Comparison of ENCODE assay signal across 2 cellular contexts in genomic region chr5:95624368-95624767, GRCh38.
TF ChIP-seq lines count a peak whose summit lies in the region.

No MANE protein-coding gene starts in this region.

TF ChIP-seq in GM12878, 131 proteins besides CTCF, POLR2A, EP300 and RAD21:
- TF ChIP-seq IRF4 (IDR thresholded peaks at IDR 0.05; ENCODE audit: low read depth, low read length) (no peak), YY1 (IDR thresholded peaks at IDR 0.05; ENCODE audit: low read depth, low read length) (peak; percentile 75), PAX8 (IDR thresholded peaks at IDR 0.05) (no peak), SIX5 (IDR thresholded peaks at IDR 0.05; ENCODE audit: low read depth, low read length, severe bottlenecking) (no peak)
- TF ChIP-seq, protein P1, sequence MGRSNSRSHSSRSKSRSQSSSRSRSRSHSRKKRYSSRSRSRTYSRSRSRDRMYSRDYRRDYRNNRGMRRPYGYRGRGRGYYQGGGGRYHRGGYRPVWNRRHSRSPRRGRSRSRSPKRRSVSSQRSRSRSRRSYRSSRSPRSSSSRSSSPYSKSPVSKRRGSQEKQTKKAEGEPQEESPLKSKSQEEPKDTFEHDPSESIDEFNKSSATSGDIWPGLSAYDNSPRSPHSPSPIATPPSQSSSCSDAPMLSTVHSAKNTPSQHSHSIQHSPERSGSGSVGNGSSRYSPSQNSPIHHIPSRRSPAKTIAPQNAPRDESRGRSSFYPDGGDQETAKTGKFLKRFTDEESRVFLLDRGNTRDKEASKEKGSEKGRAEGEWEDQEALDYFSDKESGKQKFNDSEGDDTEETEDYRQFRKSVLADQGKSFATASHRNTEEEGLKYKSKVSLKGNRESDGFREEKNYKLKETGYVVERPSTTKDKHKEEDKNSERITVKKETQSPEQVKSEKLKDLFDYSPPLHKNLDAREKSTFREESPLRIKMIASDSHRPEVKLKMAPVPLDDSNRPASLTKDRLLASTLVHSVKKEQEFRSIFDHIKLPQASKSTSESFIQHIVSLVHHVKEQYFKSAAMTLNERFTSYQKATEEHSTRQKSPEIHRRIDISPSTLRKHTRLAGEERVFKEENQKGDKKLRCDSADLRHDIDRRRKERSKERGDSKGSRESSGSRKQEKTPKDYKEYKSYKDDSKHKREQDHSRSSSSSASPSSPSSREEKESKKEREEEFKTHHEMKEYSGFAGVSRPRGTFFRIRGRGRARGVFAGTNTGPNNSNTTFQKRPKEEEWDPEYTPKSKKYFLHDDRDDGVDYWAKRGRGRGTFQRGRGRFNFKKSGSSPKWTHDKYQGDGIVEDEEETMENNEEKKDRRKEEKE (IDR thresholded peaks at IDR 0.05): no peak

TF ChIP-seq in H1, 55 proteins besides CTCF, POLR2A, EP300 and RAD21:
- TF ChIP-seq ZNF274 (IDR thresholded peaks at IDR 0.05; ENCODE audit: borderline replicate concordance, extremely low read depth, low read length) (no peak), YY1 (IDR thresholded peaks at IDR 0.05; ENCODE audit: low read depth, low read length) (peak; percentile 73; the same call in 1 of the 2 replicates)
